1 cellular context compared by ENCODE assay signal in genomic region chr1:88519156-88519555, GRCh38.
TF ChIP-seq lines count a peak whose summit lies in the region.

No MANE protein-coding gene starts in this region.

TF ChIP-seq in SK-N-SH treated with all-trans-retinoic acid at 6 μM for 48 hours, 23 proteins besides CTCF, POLR2A, EP300 and RAD21 (continued from another document):
- no peak for TF ChIP-seq TCF4 (CRISPR knock-in tag; IDR thresholded peaks at IDR 0.05; ENCODE audit: borderline replicate concordance)
- no peak for TF ChIP-seq ESRRG (CRISPR knock-in tag; IDR thresholded peaks at IDR 0.05)
- no peak for TF ChIP-seq SNAI2 (CRISPR knock-in tag; IDR thresholded peaks at IDR 0.05)
- no peak for TF ChIP-seq OSR1 (CRISPR knock-in tag; IDR thresholded peaks at IDR 0.05)
- no peak for TF ChIP-seq ZNF70 (CRISPR knock-in tag; IDR thresholded peaks at IDR 0.05)
- no peak for TF ChIP-seq PATZ1 (CRISPR knock-in tag; IDR thresholded peaks at IDR 0.05; ENCODE audit: borderline replicate concordance)
- TF ChIP-seq ZNF565 (CRISPR knock-in tag; conservative IDR thresholded peaks at IDR 0.05; ENCODE audit: low read depth) = no peak
- no peak for TF ChIP-seq TOX (CRISPR knock-in tag; IDR thresholded peaks at IDR 0.05; ENCODE audit: borderline replicate concordance)
